Comparison of ENCODE assay signal across 22 cellular contexts in the genomic region with DNA sequence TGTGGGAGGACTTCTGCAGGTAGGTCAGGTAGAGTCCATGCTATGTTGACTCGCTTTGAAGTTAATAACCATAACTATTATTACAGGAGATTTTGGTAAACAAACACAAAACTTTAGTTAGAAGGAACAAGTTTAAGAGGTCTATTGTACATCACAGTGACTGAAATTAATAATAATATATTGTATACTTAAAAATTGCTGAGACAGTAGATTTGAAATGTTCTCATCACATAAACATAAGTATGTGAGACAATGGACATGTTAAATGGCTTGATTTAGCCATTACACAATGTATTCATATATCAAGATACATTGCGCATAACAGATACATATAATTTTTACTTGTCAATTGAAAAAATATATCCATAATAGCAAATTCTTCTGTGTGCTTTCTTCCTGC.
"Had no signal": no experiment of that assay in that cellular context is flagged by ENCODE, and none has a peak within 500 bp of the region (broad histone marks: within the 10 kb centered on the region; RNA-seq: fewer than 3 reads in every experiment).

No MANE protein-coding gene starts in this region.

- H3K4me3 ChIP-seq: ascending aorta, cardiac muscle cell had no signal

- DNase-seq: activated gamma-delta T cell, T1000 had no signal

- H3K9me3 Mint-ChIP-seq: activated CD4-positive, alpha-beta memory T cell treated with anti-CD3 and anti-CD28 coated beads, Interleukin-2, amount 10 ng/mL, durations not matched to agents 7 days and 5 days; activated naive CD4-positive, alpha-beta T cell treated with anti-CD3 and anti-CD28 coated beads, Interleukin-2, amount 10 ng/mL, durations not matched to agents 7 days and 5 days; activated naive CD4-positive, alpha-beta T cell treated with anti-CD3 and anti-CD28 coated beads, Interleukin-2, amount 50 U/mL, for 24 hours; activated naive CD8-positive, alpha-beta T cell treated with anti-CD3 and anti-CD28 coated beads, Interleukin-2, amount 10 ng/mL, durations not matched to agents 7 days and 5 days; activated naive CD8-positive, alpha-beta T cell treated with anti-CD3 and anti-CD28 coated beads, Interleukin-2, amount 50 U/mL, for 24 hours; activated T-cell treated with anti-CD3 and anti-CD28 coated beads, Interleukin-2, amount 50 U/mL, for 24 hours; activated T-helper 2 cell treated with anti-CD3 and anti-CD28 coated beads, Interferon-gamma antibody, Interleukin-2, Interleukin-4, amounts not matched to agents 10 μg/mL and 5 μg/mL and 100 μg/mL, durations not matched to agents 14 hours and 24 hours and 36 hours; central memory CD8-positive, alpha-beta T cell; WTC11 had no signal

- H3K27ac ChIP-seq: ascending aorta, cardiac muscle cell, WERI-Rb-1 had no signal

- H3K27me3 Mint-ChIP-seq: activated CD4-positive, alpha-beta T cell treated with anti-CD3 and anti-CD28 coated beads for 36 hours; activated naive CD4-positive, alpha-beta T cell treated with anti-CD3 and anti-CD28 coated beads, Interleukin-2, amount 50 U/mL, for 24 hours; activated naive CD8-positive, alpha-beta T cell; activated T-cell treated with anti-CD3 and anti-CD28 coated beads, Interleukin-2, amount 50 U/mL, for 24 hours; central memory CD8-positive, alpha-beta T cell had no signal

- H3K4me3 Mint-ChIP-seq: activated CD4-positive, alpha-beta memory T cell treated with anti-CD3 and anti-CD28 coated beads, Interleukin-2, amount 10 ng/mL, durations not matched to agents 7 days and 5 days; activated CD4-positive, alpha-beta T cell treated with anti-CD3 and anti-CD28 coated beads for 36 hours; activated CD4-positive, alpha-beta T cell treated with anti-CD3 and anti-CD28 coated beads, Interleukin-2, amount 10 ng/mL, durations not matched to agents 7 days and 5 days; activated CD8-positive, alpha-beta memory T cell treated with anti-CD3 and anti-CD28 coated beads, Interleukin-2, amount 10 ng/mL, durations not matched to agents 7 days and 5 days; activated CD8-positive, alpha-beta T cell treated with anti-CD3 and anti-CD28 coated beads, Interleukin-2, amount 10 ng/mL, durations not matched to agents 7 days and 5 days; activated naive CD4-positive, alpha-beta T cell treated with anti-CD3 and anti-CD28 coated beads, Interleukin-2, amount 10 ng/mL, durations not matched to agents 7 days and 5 days; activated naive CD4-positive, alpha-beta T cell treated with anti-CD3 and anti-CD28 coated beads, Interleukin-2, amount 50 U/mL, for 24 hours; activated naive CD8-positive, alpha-beta T cell; activated T-cell treated with anti-CD3 and anti-CD28 coated beads, Interleukin-2, amount 50 U/mL, for 24 hours; central memory CD8-positive, alpha-beta T cell had no signal

- H3K36me3 Mint-ChIP-seq: activated naive CD4-positive, alpha-beta T cell treated with anti-CD3 and anti-CD28 coated beads, Interleukin-2, amount 50 U/mL, for 24 hours; activated naive CD8-positive, alpha-beta T cell; brain; WTC11 had no signal

- H3K9me3 ChIP-seq: ascending aorta had no signal

- H3K4me1 ChIP-seq: ascending aorta had no signal

- H3K36me3 ChIP-seq: ascending aorta, cardiac muscle cell, WERI-Rb-1 had no signal

- H3K27ac Mint-ChIP-seq: activated CD4-positive, alpha-beta memory T cell treated with anti-CD3 and anti-CD28 coated beads, Interleukin-2, amount 10 ng/mL, durations not matched to agents 7 days and 5 days; activated CD4-positive, alpha-beta T cell treated with anti-CD3 and anti-CD28 coated beads for 36 hours; activated CD4-positive, alpha-beta T cell treated with anti-CD3 and anti-CD28 coated beads, Interleukin-2, amount 10 ng/mL, durations not matched to agents 7 days and 5 days; activated CD8-positive, alpha-beta memory T cell treated with anti-CD3 and anti-CD28 coated beads, Interleukin-2, amount 10 ng/mL, durations not matched to agents 7 days and 5 days; activated CD8-positive, alpha-beta T cell treated with anti-CD3 and anti-CD28 coated beads, Interleukin-2, amount 10 ng/mL, durations not matched to agents 7 days and 5 days; activated naive CD4-positive, alpha-beta T cell treated with anti-CD3 and anti-CD28 coated beads, Interleukin-2, amount 50 U/mL, for 24 hours; activated naive CD8-positive, alpha-beta T cell; activated naive CD8-positive, alpha-beta T cell treated with anti-CD3 and anti-CD28 coated beads, Interleukin-2, amount 10 ng/mL, durations not matched to agents 7 days and 5 days; activated naive CD8-positive, alpha-beta T cell treated with anti-CD3 and anti-CD28 coated beads, Interleukin-2, amount 50 U/mL, for 24 hours; activated T-cell treated with anti-CD3 and anti-CD28 coated beads, Interleukin-2, amount 50 U/mL, for 24 hours; activated T-helper 2 cell treated with anti-CD3 and anti-CD28 coated beads, Interferon-gamma antibody, Interleukin-2, Interleukin-4, amounts not matched to agents 10 μg/mL and 5 μg/mL and 100 μg/mL, durations not matched to agents 14 hours and 24 hours and 36 hours; brain; T-helper 17 cell; WTC11 had no signal

- H3K27me3 ChIP-seq: ascending aorta had no signal

- FAIRE-seq: bronchial epithelial cell had no signal
